1 cellular context compared by ENCODE assay signal in the genomic region with DNA sequence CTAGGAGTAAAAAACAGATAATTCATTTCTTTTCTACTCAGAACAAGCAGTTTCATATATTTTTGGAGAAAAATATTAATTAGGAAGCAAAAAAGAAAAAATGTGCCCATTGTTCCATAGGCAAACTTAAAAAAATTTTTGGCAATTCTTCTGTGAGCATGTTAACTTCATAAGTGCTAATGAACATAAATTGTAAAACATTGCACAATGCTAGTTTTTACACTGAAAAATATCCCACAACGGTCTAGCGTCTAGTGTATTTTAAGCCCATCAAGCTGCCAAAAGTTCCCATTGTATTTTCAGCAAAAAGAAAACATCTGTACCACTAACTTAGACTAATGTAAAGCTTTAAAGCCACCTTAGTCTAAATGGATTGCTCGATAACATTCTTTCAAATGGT.
TF ChIP-seq lines count a peak whose summit lies in the region.

No MANE protein-coding gene starts in this region.

TF ChIP-seq in GM12878, 131 proteins besides CTCF, POLR2A, EP300 and RAD21:
- TF ChIP-seq RBBP5 (conservative IDR thresholded peaks at IDR 0.05), result no peak
- TF ChIP-seq, protein P1, sequence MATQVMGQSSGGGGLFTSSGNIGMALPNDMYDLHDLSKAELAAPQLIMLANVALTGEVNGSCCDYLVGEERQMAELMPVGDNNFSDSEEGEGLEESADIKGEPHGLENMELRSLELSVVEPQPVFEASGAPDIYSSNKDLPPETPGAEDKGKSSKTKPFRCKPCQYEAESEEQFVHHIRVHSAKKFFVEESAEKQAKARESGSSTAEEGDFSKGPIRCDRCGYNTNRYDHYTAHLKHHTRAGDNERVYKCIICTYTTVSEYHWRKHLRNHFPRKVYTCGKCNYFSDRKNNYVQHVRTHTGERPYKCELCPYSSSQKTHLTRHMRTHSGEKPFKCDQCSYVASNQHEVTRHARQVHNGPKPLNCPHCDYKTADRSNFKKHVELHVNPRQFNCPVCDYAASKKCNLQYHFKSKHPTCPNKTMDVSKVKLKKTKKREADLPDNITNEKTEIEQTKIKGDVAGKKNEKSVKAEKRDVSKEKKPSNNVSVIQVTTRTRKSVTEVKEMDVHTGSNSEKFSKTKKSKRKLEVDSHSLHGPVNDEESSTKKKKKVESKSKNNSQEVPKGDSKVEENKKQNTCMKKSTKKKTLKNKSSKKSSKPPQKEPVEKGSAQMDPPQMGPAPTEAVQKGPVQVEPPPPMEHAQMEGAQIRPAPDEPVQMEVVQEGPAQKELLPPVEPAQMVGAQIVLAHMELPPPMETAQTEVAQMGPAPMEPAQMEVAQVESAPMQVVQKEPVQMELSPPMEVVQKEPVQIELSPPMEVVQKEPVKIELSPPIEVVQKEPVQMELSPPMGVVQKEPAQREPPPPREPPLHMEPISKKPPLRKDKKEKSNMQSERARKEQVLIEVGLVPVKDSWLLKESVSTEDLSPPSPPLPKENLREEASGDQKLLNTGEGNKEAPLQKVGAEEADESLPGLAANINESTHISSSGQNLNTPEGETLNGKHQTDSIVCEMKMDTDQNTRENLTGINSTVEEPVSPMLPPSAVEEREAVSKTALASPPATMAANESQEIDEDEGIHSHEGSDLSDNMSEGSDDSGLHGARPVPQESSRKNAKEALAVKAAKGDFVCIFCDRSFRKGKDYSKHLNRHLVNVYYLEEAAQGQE (IDR thresholded peaks at IDR 0.05; ENCODE audit: low read depth, low read length), result no peak
- 0 out of 2 replicates have a peak, but pooled peaks have one; percentile 33 for TF ChIP-seq SPI1 (IDR thresholded peaks at IDR 0.05; ENCODE audit: borderline replicate concordance, insufficient read depth, low read depth, low read length)
- TF ChIP-seq ATF7 (IDR thresholded peaks at IDR 0.05; ENCODE audit: low read depth), result no peak
